Comparison of ENCODE assay signal across 26 cellular contexts in the genomic region with DNA sequence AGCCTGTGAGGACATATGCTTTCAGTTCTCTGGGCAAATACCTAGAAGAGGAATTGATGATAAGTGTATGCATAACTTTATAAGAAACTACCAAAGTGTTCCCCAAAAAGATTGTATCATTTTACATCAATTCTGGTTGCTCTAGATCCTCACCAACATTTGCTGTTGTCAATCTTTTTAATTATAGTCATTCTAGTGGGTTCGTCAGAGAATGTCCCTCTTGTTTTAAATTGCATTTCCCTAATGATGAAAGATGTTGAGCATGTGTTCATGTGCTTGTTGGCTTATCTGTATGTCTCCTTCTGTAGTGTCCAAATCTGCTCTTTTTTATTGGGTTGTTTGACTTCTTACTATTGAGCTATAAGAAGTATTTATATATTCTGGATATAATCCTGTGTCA.
"Had no signal": no experiment of that assay in that cellular context is flagged by ENCODE, and none has a peak within 500 bp of the region (broad histone marks: within the 10 kb centered on the region; RNA-seq: fewer than 3 reads in every experiment).

No MANE protein-coding gene starts in this region.

- DNase-seq: activated B cell treated with CpG ODN at 0.5 μM for 24 hours; activated CD4-positive, alpha-beta memory T cell treated with anti-CD3 and anti-CD28 coated beads for 36 hours; activated CD4-positive, alpha-beta T cell treated with anti-CD3 and anti-CD28 coated beads for 4 hours; activated CD4-positive, alpha-beta T cell treated with anti-CD3 and anti-CD28 coated beads, Interleukin-2, amount 10 ng/mL, durations not matched to agents 24 days and 14 days; activated CD4-positive, alpha-beta T cell treated with anti-CD3 and anti-CD28 coated beads, Interleukin-2, amount 50 U/mL, for 1 hour; activated CD4-positive, alpha-beta T cell treated with anti-CD3 and anti-CD28 coated beads, Interleukin-2, amount 50 U/mL, for 4 hours; activated CD4-positive, CD25-positive, alpha-beta regulatory T cell treated with anti-CD3 and anti-CD28 coated beads, Interleukin-2, amount 50 U/mL, for 72 hours; activated CD8-positive, alpha-beta memory T cell treated with anti-CD3 and anti-CD28 coated beads, Interleukin-2, amount 50 U/mL, for 4 hours; activated CD8-positive, alpha-beta T cell treated with anti-CD3 and anti-CD28 coated beads for 36 hours; activated gamma-delta T cell; activated naive CD4-positive, alpha-beta T cell treated with anti-CD3 and anti-CD28 coated beads, Interleukin-2, amount 10 ng/mL, durations not matched to agents 7 days and 5 days; activated naive CD4-positive, alpha-beta T cell treated with Interleukin-2 at 50 U/mL for 16 hours; activated naive CD8-positive, alpha-beta T cell treated with anti-CD3 and anti-CD28 coated beads, Interleukin-2, amount 10 ng/mL, durations not matched to agents 7 days and 5 days; activated naive CD8-positive, alpha-beta T cell treated with anti-CD3 and anti-CD28 coated beads, Interleukin-2, amount 50 U/mL, for 24 hours; activated T-cell treated with anti-CD3 and anti-CD28 coated beads for 4 hours; activated T-cell treated with anti-CD3 and anti-CD28 coated beads, Interleukin-2, amount 50 U/mL, for 1 hour; activated T-cell treated with anti-CD3 and anti-CD28 coated beads, Interleukin-2, amount 50 U/mL, for 4 hours; activated T-cell treated with anti-CD3 and anti-CD28 coated beads, Interleukin-2, amount 50 U/mL, for 72 hours; cerebellar nuclear complex; T-helper 1 cell; T-helper 2 cell; T-helper 9 cell had no signal

- ATAC-seq: activated CD8-positive, alpha-beta T cell treated with anti-CD3 and anti-CD28 coated beads for 36 hours; activated naive CD8-positive, alpha-beta T cell treated with anti-CD3 and anti-CD28 coated beads, Interleukin-2, amount 50 U/mL, for 24 hours; activated T-cell treated with anti-CD3 and anti-CD28 coated beads, Interleukin-2, amount 50 U/mL, for 4 hours; activated T-cell treated with anti-CD3 and anti-CD28 coated beads, Interleukin-2, amount 50 U/mL, for 72 hours; activated T-helper 17 cell treated with anti-CD3 and anti-CD28 coated beads, Interleukin-2, amount 50 U/mL, for 72 hours had no signal

- H3K9me3 ChIP-seq: ascending aorta had no signal

- H3K4me3 ChIP-seq: ascending aorta, cardiac muscle cell had no signal

- H3K27me3 ChIP-seq: ascending aorta had no signal

- H3K36me3 ChIP-seq: ascending aorta, cardiac muscle cell had no signal

- H3K27ac ChIP-seq: ascending aorta, cardiac muscle cell, VCaP had no signal
